ENCODE assay signal across 15 cellular contexts in genomic region chr6:136959471-136959891, GRCh38. TPM values are rescaled to one million over a fixed set of nuclear protein-coding genes. Genes with fewer than 3 reads are reported as not detected.
DNase-seq lines count a peak whose midpoint lies in the region; ATAC-seq and TF ChIP-seq lines count a peak whose summit lies in the region.
"Had no signal": no experiment of that assay in that cellular context is flagged by ENCODE, and none has a peak within 500 bp of the region (broad histone marks: within the 10 kb centered on the region; RNA-seq: fewer than 3 reads in every experiment).

No MANE protein-coding gene starts in this region.

- H3K4me2 ChIP-seq in mesenchymal stem cell (ENCODE audit: low read length, poor library complexity, severe bottlenecking), result no peak overlapping the region

- H3K4me1 ChIP-seq in left lung (no peaks in the 10 kb centered on the region), mesenchymal stem cell (ENCODE audit: control insufficient read depth, insufficient read depth, low read depth, low read length) (peaks cover 2% of the 10 kb centered on the region)

- H3K4me3 ChIP-seq in left lung (no peak overlapping the region), mesenchymal stem cell (ENCODE audit: insufficient read depth in 1 of 2, low read depth in 1 of 2, low read length in 2 of 2) (no peak overlapping the region)

- no peak overlapping the region for H3K27ac Mint-ChIP-seq in nephron progenitor cell
- no peak overlapping the region for H3K27ac Mint-ChIP-seq in naive thymus-derived CD8-positive, alpha-beta T cell
- H3K27ac Mint-ChIP-seq: activated naive CD4-positive, alpha-beta T cell treated with anti-CD3 and anti-CD28 coated beads, Interleukin-2, amount 50 U/mL, for 24 hours had no signal

- intact Hi-C loops in left lung (cut with DNase I), result no loop called here

- ATAC-seq in left lung, result peak; percentile 88
- no peak for ATAC-seq in naive thymus-derived CD8-positive, alpha-beta T cell
- ATAC-seq: left cardiac atrium had no signal

- no peak overlapping the region for H3K27ac ChIP-seq in left lung
- no peak overlapping the region for H3K27ac ChIP-seq in mesenchymal stem cell (ENCODE audit: low read length, poor library complexity, severe bottlenecking)

- no peak overlapping the region for H2AFZ ChIP-seq in mesenchymal stem cell (ENCODE audit: low read depth, low read length)

- H3K4me3 Mint-ChIP-seq in nephron progenitor cell, result no peak overlapping the region
- H3K4me3 Mint-ChIP-seq in naive thymus-derived CD8-positive, alpha-beta T cell, result no peak overlapping the region
- H3K4me3 Mint-ChIP-seq: activated naive CD4-positive, alpha-beta T cell treated with anti-CD3 and anti-CD28 coated beads, Interleukin-2, amount 50 U/mL, for 24 hours had no signal

- no peak overlapping the region for H3K4ac ChIP-seq in mesenchymal stem cell (ENCODE audit: low read depth in 1 of 2, low read length in 2 of 2)

- H3K18ac ChIP-seq in mesenchymal stem cell (ENCODE audit: low read depth in 1 of 2, low read length in 2 of 2), result no peak overlapping the region

- H3K9me3 ChIP-seq in left lung (no peaks in the 10 kb centered on the region), mesenchymal stem cell (ENCODE audit: control insufficient read depth, low read length) (no peaks in the 10 kb centered on the region)

- no peak overlapping the region for H2BK15ac ChIP-seq in mesenchymal stem cell (ENCODE audit: low read depth, poor library complexity, severe bottlenecking)

- WGBS in mesenchymal stem cell, result 64% methylated on average over 13 of the region's 14 CpGs

- DNase-seq in COLO668 (lab: John Stamatoyannopoulos, UW; ENCODE audit: unreplicated experiment) (peak; percentile 89), NCI-H1092 (lab: John Stamatoyannopoulos, UW) (peak; percentile 89), OCI-M2 (lab: John Stamatoyannopoulos, UW; ENCODE audit: unreplicated experiment) (peak; percentile 58), left lung (peak in 1 of 2 donors; percentile 80), mesenchymal stem cell (no peak), nephron progenitor cell (no peak)
- no peak for DNase-seq in activated CD4-positive, CD25-positive, alpha-beta regulatory T cell (lab: John Stamatoyannopoulos, UW)
- DNase-seq in naive thymus-derived CD8-positive, alpha-beta T cell, result no peak
- DNase-seq: AML-193, cortex of kidney, left cardiac atrium, NCI-H226 had no signal

- H3K36me3 ChIP-seq in left lung, result no peaks in the 10 kb centered on the region
- H3K36me3 ChIP-seq in mesenchymal stem cell (ENCODE audit: control insufficient read depth in 1 of 2, insufficient read depth in 2 of 2, low read depth in 1 of 2, low read length in 2 of 2), result no peaks in the 10 kb centered on the region

- H3K14ac ChIP-seq in mesenchymal stem cell (ENCODE audit: low read length in 2 of 2), result no peak overlapping the region

- H3K27me3 ChIP-seq in left lung (peaks cover 0 to 13% of the 10 kb centered on the region in 2 donors), mesenchymal stem cell (ENCODE audit: control insufficient read depth in 1 of 2, insufficient read depth in 1 of 2, low read length in 2 of 2) (peaks cover 24% of the 10 kb centered on the region in 2 experiments)

- no peaks in the 10 kb centered on the region for H3K79me1 ChIP-seq in mesenchymal stem cell (replicated peaks; ENCODE audit: low read length, poor library complexity, severe bottlenecking)

- TF ChIP-seq CTCF in left lung (IDR thresholded peaks at IDR 0.05) (no peak), nephron progenitor cell (IDR thresholded peaks at IDR 0.05) (no peak)

- POLR2A ChIA-PET in naive thymus-derived CD8-positive, alpha-beta T cell (lab: Charles Lee), result no interaction called here

- H3K9ac ChIP-seq in mesenchymal stem cell (ENCODE audit: low read length), result no peak overlapping the region

- H3K27me3 Mint-ChIP-seq in nephron progenitor cell (ENCODE audit: low read depth, poor library complexity), result peaks cover 10% of the 10 kb centered on the region
- H3K27me3 Mint-ChIP-seq in naive thymus-derived CD8-positive, alpha-beta T cell, result peaks cover 7 to 19% (median 13%) of the 10 kb centered on the region in 5 donors

- H2AK5ac ChIP-seq in mesenchymal stem cell (ENCODE audit: low read length, severe bottlenecking), result no peak overlapping the region

- no peak overlapping the region for H2BK12ac ChIP-seq in mesenchymal stem cell (ENCODE audit: low read length in 2 of 2)

- no peaks in the 10 kb centered on the region for H3K9me3 Mint-ChIP-seq in nephron progenitor cell
- no peaks in the 10 kb centered on the region for H3K9me3 Mint-ChIP-seq in naive thymus-derived CD8-positive, alpha-beta T cell
- H3K9me3 Mint-ChIP-seq: activated naive CD4-positive, alpha-beta T cell treated with anti-CD3 and anti-CD28 coated beads, Interleukin-2, amount 50 U/mL, for 24 hours had no signal

- peaks cover 51% of the 10 kb centered on the region for H3K4me1 Mint-ChIP-seq in nephron progenitor cell
- H3K4me1 Mint-ChIP-seq in naive thymus-derived CD8-positive, alpha-beta T cell, result peaks cover 4 to 8% (median 7%) of the 10 kb centered on the region in 4 donors

- no peak overlapping the region for H2BK5ac ChIP-seq in mesenchymal stem cell (ENCODE audit: low read depth, low read length, poor library complexity, severe bottlenecking)

- no peak overlapping the region for H2BK120ac ChIP-seq in mesenchymal stem cell (ENCODE audit: low read depth, low read length)

- no peak overlapping the region for H3K23ac ChIP-seq in mesenchymal stem cell (ENCODE audit: low read length in 2 of 2)

- no peaks in the 10 kb centered on the region for H3K36me3 Mint-ChIP-seq in nephron progenitor cell (ENCODE audit: low read depth)
- no peaks in the 10 kb centered on the region for H3K36me3 Mint-ChIP-seq in naive thymus-derived CD8-positive, alpha-beta T cell
- H3K36me3 Mint-ChIP-seq: activated naive CD4-positive, alpha-beta T cell treated with anti-CD3 and anti-CD28 coated beads, Interleukin-2, amount 50 U/mL, for 24 hours had no signal

- H4K91ac ChIP-seq in mesenchymal stem cell (ENCODE audit: low read length), result no peak overlapping the region

- H4K8ac ChIP-seq in mesenchymal stem cell (ENCODE audit: low read length), result no peak overlapping the region

RNA-seq across cellular contexts. Expression of gene SLC35D3, which starts 37.4 kb away (rescaled TPM):
- under 1 TPM in 1 of 2 donors, not detected in 1; 0.09 TPM for total RNA-seq in left lung
- not detected for polyA plus RNA-seq in mesenchymal stem cell (2013, experiment 1 of 2)
- not detected for polyA plus RNA-seq in mesenchymal stem cell (2013, experiment 2 of 2)
- not detected for total RNA-seq in naive thymus-derived CD8-positive, alpha-beta T cell
- polyA plus RNA-seq in naive thymus-derived CD8-positive, alpha-beta T cell, result not detected
- total RNA-seq: fibroblast of villous mesenchyme, left cardiac atrium, pulmonary artery endothelial cell had no signal

Comparison
In these comparisons a context has a peak if more than half of its experiments do, and no peak if none do; other contexts are left out.
1. DNase-seq: peak in COLO668 (single experiment), NCI-H1092 (single experiment) and OCI-M2 (single experiment); none in mesenchymal stem cell (single experiment), activated CD4-positive, CD25-positive, alpha-beta regulatory T cell (0 of 4), nephron progenitor cell (single experiment) and naive thymus-derived CD8-positive, alpha-beta T cell (0 of 10).